Comparison of ENCODE assay signal across 25 cellular contexts in genomic region chr1:39381839-39382238, GRCh38.
A peak's percentile ranks its signal among the peaks of the same experiment; 100 is the strongest.
DNase-seq lines count a peak whose midpoint lies in the region; ATAC-seq and TF ChIP-seq lines count a peak whose summit lies in the region.
"Had no signal": no experiment of that assay in that cellular context is flagged by ENCODE, and none has a peak within 500 bp of the region (broad histone marks: within the 10 kb centered on the region; RNA-seq: fewer than 3 reads in every experiment).

No MANE protein-coding gene starts in this region.

- 20 to 43% methylated on average over 3 to 5 of the region's 5 CpGs for WGBS in gastroesophageal sphincter (ENCODE audit: low coverage in 1 of 2), 2 donors

- peaks cover 31% of the 10 kb centered on the region for H3K36me3 Mint-ChIP-seq in chondrocyte (ENCODE audit: low read depth)
- peaks cover 79% of the 10 kb centered on the region for H3K36me3 Mint-ChIP-seq in nephron progenitor cell (ENCODE audit: low read depth)

- H3K27me3 Mint-ChIP-seq in chondrocyte (ENCODE audit: low read depth), result no peaks in the 10 kb centered on the region
- no peaks in the 10 kb centered on the region for H3K27me3 Mint-ChIP-seq in nephron progenitor cell (ENCODE audit: low read depth, poor library complexity)

- H3K36me3 ChIP-seq in HEK293 (ENCODE audit: control insufficient read depth in 2 of 2, insufficient read depth in 1 of 2, low read length in 2 of 2), result peaks cover 30 to 74% of the 10 kb centered on the region in 2 experiments
- H3K36me3 ChIP-seq in gastroesophageal sphincter, result peaks cover 5 to 80% of the 10 kb centered on the region in 2 donors
- H3K36me3 ChIP-seq in muscle layer of duodenum (ENCODE audit: control insufficient read depth in 1 of 2, insufficient read depth in 2 of 2, low read length in 2 of 2), result peaks cover 39 to 40% of the 10 kb centered on the region in 2 donors
- peaks cover 55 to 86% (median 64%) of the 10 kb centered on the region in 3 donors for H3K36me3 ChIP-seq in tibial artery
- H3K36me3 ChIP-seq: BE2C had no signal

- H3K4me1 ChIP-seq in HEK293 (ENCODE audit: control insufficient read depth, insufficient read depth, low read length) (no peaks in the 10 kb centered on the region), gastroesophageal sphincter (peaks cover 4 to 40% (median 5%) of the 10 kb centered on the region in 3 donors), muscle layer of duodenum (ENCODE audit: control insufficient read depth in 1 of 2, insufficient read depth in 2 of 2, low read length in 2 of 2) (peaks cover 0 to 11% of the 10 kb centered on the region in 2 donors), tibial artery (peaks cover 0 to 33% (median 2%) of the 10 kb centered on the region in 4 donors)
- H3K4me1 ChIP-seq: adrenal gland, BE2C had no signal

- peaks cover 24% of the 10 kb centered on the region for H3K4me1 Mint-ChIP-seq in chondrocyte (ENCODE audit: low read depth)
- peaks cover 6% of the 10 kb centered on the region for H3K4me1 Mint-ChIP-seq in nephron progenitor cell
- H3K4me1 Mint-ChIP-seq: WTC11 had no signal

- CTCF ChIA-PET in HEK293 (lab: Yijun Ruan, JAX), result interaction anchor here (1.4 kb wide), 1 partner anchor 157 kb away, joined by 4 read pairs; no protein-coding TSS in a partner anchor

- no peak for DNase-seq in chondrocyte (ENCODE audit: low spot score)
- DNase-seq in NCI-H748 (lab: John Stamatoyannopoulos, UW; ENCODE audit: unreplicated experiment), result no peak
- no peak for DNase-seq in nephron progenitor cell
- no peak for DNase-seq in tibial artery
- DNase-seq: activated CD4-positive, alpha-beta T cell treated with anti-CD3 and anti-CD28 coated beads, Interleukin-2, amount 50 U/mL, for 48 hours; activated gamma-delta T cell; BE2C; central memory CD4-positive, alpha-beta T cell; DMS79; effector CD8-positive, alpha-beta T cell; esophagus squamous epithelium; immature natural killer cell; MV-4-11; NCI-H1694; NCI-H2171 treated with DMSO at 0.1 percent for 48 hours; stomach; T1000 had no signal

- H3K27me3 ChIP-seq in gastroesophageal sphincter, result no peaks in the 10 kb centered on the region
- H3K27me3 ChIP-seq in muscle layer of duodenum (ENCODE audit: low read depth, low read length), result no peaks in the 10 kb centered on the region
- no peaks in the 10 kb centered on the region for H3K27me3 ChIP-seq in tibial artery
- H3K27me3 ChIP-seq: adrenal gland, BE2C, esophagus squamous epithelium, hepatocyte, stomach had no signal

- POLR2A ChIA-PET in HEK293 (lab: Yijun Ruan, JAX), result no interaction called here

- ATAC-seq in gastroesophageal sphincter (no peak), GM21786 (IDR thresholded peaks at IDR 0.05; ENCODE audit: unreplicated experiment) (no peak)
- ATAC-seq: WTC11 had no signal

- no peak for TF ChIP-seq CTCF in HEK293 (tag by site-specific recombination; IDR thresholded peaks at IDR 0.05)
- TF ChIP-seq CTCF in chondrocyte (IDR thresholded peaks at IDR 0.05), result no peak
- no peak for TF ChIP-seq CTCF in gastroesophageal sphincter (IDR thresholded peaks at IDR 0.05)
- no peak for TF ChIP-seq CTCF in nephron progenitor cell (IDR thresholded peaks at IDR 0.05)
- TF ChIP-seq CTCF in tibial artery (IDR thresholded peaks at IDR 0.05), result no peak

- no peak for TF ChIP-seq EP300 in gastroesophageal sphincter (IDR thresholded peaks at IDR 0.05)

- H3K9me3 Mint-ChIP-seq in chondrocyte (ENCODE audit: low read depth) (no peaks in the 10 kb centered on the region), nephron progenitor cell (no peaks in the 10 kb centered on the region)
- H3K9me3 Mint-ChIP-seq: immature natural killer cell, WTC11 had no signal

- no peak overlapping the region for H3K27ac ChIP-seq in HEK293 (ENCODE audit: extremely low read depth, low read depth, low read length)
- peak overlapping the region; percentile 19 to 82 (median 58) for H3K27ac ChIP-seq in gastroesophageal sphincter
- H3K27ac ChIP-seq in muscle layer of duodenum (ENCODE audit: low read length), result peak overlapping the region; percentile 56
- peak overlapping the region in 1 of 2 donors; percentile 53 for H3K27ac ChIP-seq in tibial artery
- H3K27ac ChIP-seq: adrenal gland, esophagus squamous epithelium, hepatocyte, KMS-11 had no signal

- H3K4me3 Mint-ChIP-seq in chondrocyte (ENCODE audit: unreplicated experiment) (no peak overlapping the region), nephron progenitor cell (no peak overlapping the region)
- H3K4me3 Mint-ChIP-seq: immature natural killer cell, WTC11 had no signal

- intact Hi-C loops in tibial artery (cut with DNase I; ENCODE audit: low total_unique reads), result no loop called here

- H3K9me3 ChIP-seq in HEK293 (ENCODE audit: control insufficient read depth, insufficient read depth, low read depth, low read length) (no peaks in the 10 kb centered on the region), gastroesophageal sphincter (no peaks in the 10 kb centered on the region), muscle layer of duodenum (ENCODE audit: control insufficient read depth in 1 of 2, low read length in 2 of 2) (no peaks in the 10 kb centered on the region), tibial artery (no peaks in the 10 kb centered on the region)
- H3K9me3 ChIP-seq: adrenal gland, BE2C, esophagus squamous epithelium, stomach had no signal

- H3K4me3 ChIP-seq in HEK293 (ENCODE audit: low read depth, low read length), result no peak overlapping the region
- H3K4me3 ChIP-seq in gastroesophageal sphincter, result no peak overlapping the region
- no peak overlapping the region for H3K4me3 ChIP-seq in muscle layer of duodenum (ENCODE audit: low read depth in 1 of 2, low read length in 2 of 2)
- H3K4me3 ChIP-seq in tibial artery, result no peak overlapping the region
- H3K4me3 ChIP-seq: adrenal gland, esophagus squamous epithelium, hepatocyte, stomach had no signal

- TF ChIP-seq POLR2A in gastroesophageal sphincter (IDR thresholded peaks at IDR 0.05), result no peak

- H3K27ac Mint-ChIP-seq in chondrocyte (ENCODE audit: unreplicated experiment) (peak overlapping the region; percentile 86), nephron progenitor cell (no peak overlapping the region)
- H3K27ac Mint-ChIP-seq: WTC11 had no signal

TF ChIP-seq in HEK293, 187 proteins besides CTCF, POLR2A, EP300 and RAD21:
- peak; percentile 88; the same call in 1 of the 2 replicates for TF ChIP-seq SCRT1 (tag by site-specific recombination; IDR thresholded peaks at IDR 0.05; ENCODE audit: borderline replicate concordance)
- no peak for TF ChIP-seq ZNF621 (tag by site-specific recombination; IDR thresholded peaks at IDR 0.05)
- TF ChIP-seq SCRT2 (tag by site-specific recombination; IDR thresholded peaks at IDR 0.05), result peak; percentile 90
